ENCODE assay signal across 9 cellular contexts in the genomic region with DNA sequence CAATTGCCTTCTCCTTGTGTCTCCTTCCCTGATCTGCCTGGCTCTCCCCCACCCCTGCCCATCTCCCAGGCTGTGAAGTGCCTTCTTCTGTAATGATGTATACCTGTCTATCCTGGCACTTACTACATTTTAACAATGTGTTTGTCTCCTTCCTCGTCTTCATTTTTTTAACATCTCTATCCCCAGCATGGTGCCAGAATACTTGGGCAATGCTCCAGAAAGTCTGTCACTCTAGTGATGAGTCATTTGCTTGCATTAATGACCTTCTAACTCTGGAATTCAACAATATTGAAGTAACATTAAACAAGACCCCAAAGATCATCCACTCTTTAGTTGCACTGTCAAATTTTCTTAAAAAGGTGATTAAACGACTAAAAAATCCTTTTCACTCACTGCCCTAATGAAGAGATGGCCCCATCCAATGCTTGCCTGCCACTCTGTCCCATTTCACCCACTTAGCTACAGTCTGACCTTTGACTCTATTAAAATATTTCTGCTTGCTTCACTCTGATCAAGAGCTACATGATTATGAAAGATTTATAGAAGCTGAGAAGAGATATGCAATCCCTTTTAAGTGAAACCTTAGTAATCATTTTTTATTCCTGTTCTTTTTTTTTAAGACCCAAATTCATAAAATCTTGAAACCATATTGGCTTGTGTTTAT. TPM values are rescaled to one million over a fixed set of nuclear protein-coding genes. Genes with fewer than 3 reads are reported as not detected.
DNase-seq lines count a peak whose midpoint lies in the region; ATAC-seq, FAIRE-seq and TF ChIP-seq lines count a peak whose summit lies in the region.
"Had no signal": no experiment of that assay in that cellular context is flagged by ENCODE, and none has a peak within 500 bp of the region (broad histone marks: within the 10 kb centered on the region; RNA-seq: fewer than 3 reads in every experiment).

No MANE protein-coding gene starts in this region.

- H3K27ac Mint-ChIP-seq in activated naive CD8-positive, alpha-beta T cell treated with anti-CD3 and anti-CD28 coated beads for 36 hours = no peak overlapping the region
- H3K27ac Mint-ChIP-seq in activated naive CD8-positive, alpha-beta T cell treated with anti-CD3 and anti-CD28 coated beads, Interleukin-2, amount 50 U/mL, for 24 hours = no peak overlapping the region
- no peak overlapping the region for H3K27ac Mint-ChIP-seq in nephron progenitor cell

- H3K27me3 Mint-ChIP-seq in activated naive CD8-positive, alpha-beta T cell treated with anti-CD3 and anti-CD28 coated beads for 36 hours = peaks cover 13% of the 10 kb centered on the region
- H3K27me3 Mint-ChIP-seq in activated naive CD8-positive, alpha-beta T cell treated with anti-CD3 and anti-CD28 coated beads, Interleukin-2, amount 50 U/mL, for 24 hours = peaks cover 2% of the 10 kb centered on the region
- peaks cover 5% of the 10 kb centered on the region for H3K27me3 Mint-ChIP-seq in nephron progenitor cell (ENCODE audit: low read depth, poor library complexity)

- TF ChIP-seq EP300 in Ishikawa (IDR thresholded peaks at IDR 0.05; ENCODE audit: borderline replicate concordance) = peak; percentile 35; the same call in 1 of the 2 replicates

- no peak overlapping the region for H3K4me3 Mint-ChIP-seq in activated naive CD8-positive, alpha-beta T cell treated with anti-CD3 and anti-CD28 coated beads for 36 hours
- H3K4me3 Mint-ChIP-seq in activated naive CD8-positive, alpha-beta T cell treated with anti-CD3 and anti-CD28 coated beads, Interleukin-2, amount 50 U/mL, for 24 hours = no peak overlapping the region
- H3K4me3 Mint-ChIP-seq in nephron progenitor cell = no peak overlapping the region

- peak; percentile 70 for FAIRE-seq in islet of Langerhans (lab: Jason Lieb, UNC)

- H3K27me3 ChIP-seq in effector memory CD4-positive, alpha-beta T cell (replicated peaks; ENCODE audit: control insufficient read depth, insufficient read depth, low read length, poor library complexity, severe bottlenecking) = no peaks in the 10 kb centered on the region

- no peak for TF ChIP-seq RAD21 in Ishikawa (IDR thresholded peaks at IDR 0.05; ENCODE audit: low read depth)

- ATAC-seq in activated naive CD8-positive, alpha-beta T cell treated with anti-CD3 and anti-CD28 coated beads, Interleukin-2, amount 50 U/mL, for 24 hours = no peak

- no peaks in the 10 kb centered on the region for H3K9me3 Mint-ChIP-seq in activated naive CD8-positive, alpha-beta T cell treated with anti-CD3 and anti-CD28 coated beads for 36 hours
- H3K9me3 Mint-ChIP-seq in activated naive CD8-positive, alpha-beta T cell treated with anti-CD3 and anti-CD28 coated beads, Interleukin-2, amount 50 U/mL, for 24 hours = no peaks in the 10 kb centered on the region
- H3K9me3 Mint-ChIP-seq in nephron progenitor cell = no peaks in the 10 kb centered on the region

- H3K4me1 Mint-ChIP-seq in activated naive CD8-positive, alpha-beta T cell treated with anti-CD3 and anti-CD28 coated beads for 36 hours = no peaks in the 10 kb centered on the region
- H3K4me1 Mint-ChIP-seq in activated naive CD8-positive, alpha-beta T cell treated with anti-CD3 and anti-CD28 coated beads, Interleukin-2, amount 50 U/mL, for 24 hours = no peaks in the 10 kb centered on the region
- H3K4me1 Mint-ChIP-seq in nephron progenitor cell = peaks cover 6% of the 10 kb centered on the region

- no peaks in the 10 kb centered on the region for H3K36me3 ChIP-seq in effector memory CD4-positive, alpha-beta T cell (ENCODE audit: control insufficient read depth, insufficient read depth, low read length)

- no peaks in the 10 kb centered on the region for H3K36me3 Mint-ChIP-seq in activated naive CD8-positive, alpha-beta T cell treated with anti-CD3 and anti-CD28 coated beads for 36 hours
- H3K36me3 Mint-ChIP-seq in activated naive CD8-positive, alpha-beta T cell treated with anti-CD3 and anti-CD28 coated beads, Interleukin-2, amount 50 U/mL, for 24 hours (ENCODE audit: low read depth) = no peaks in the 10 kb centered on the region
- H3K36me3 Mint-ChIP-seq in nephron progenitor cell (ENCODE audit: low read depth) = no peaks in the 10 kb centered on the region

- peak; percentile 30 for DNase-seq in AG08395 (ENCODE audit: low spot score)
- DNase-seq in amniotic epithelial cell (ENCODE audit: low read depth) = peak; percentile 40
- DNase-seq in activated naive CD8-positive, alpha-beta T cell treated with anti-CD3 and anti-CD28 coated beads for 36 hours = no peak
- no peak for DNase-seq in activated naive CD8-positive, alpha-beta T cell treated with anti-CD3 and anti-CD28 coated beads, Interleukin-2, amount 50 U/mL, for 24 hours
- no peak for DNase-seq in effector memory CD4-positive, alpha-beta T cell
- no peak for DNase-seq in nephron progenitor cell
- DNase-seq: activated naive CD4-positive, alpha-beta T cell treated with anti-CD3 and anti-CD28 coated beads, Interleukin-2, amount 50 U/mL, for 16 hours had no signal

- no peak overlapping the region for H3K4me3 ChIP-seq in effector memory CD4-positive, alpha-beta T cell (ENCODE audit: insufficient read depth, low read depth, low read length, poor library complexity, severe bottlenecking)

- TF ChIP-seq CTCF in nephron progenitor cell (IDR thresholded peaks at IDR 0.05) = no peak

- no peaks in the 10 kb centered on the region for H3K9me3 ChIP-seq in effector memory CD4-positive, alpha-beta T cell (ENCODE audit: control insufficient read depth, low read length)

- H3K27ac ChIP-seq in effector memory CD4-positive, alpha-beta T cell (ENCODE audit: insufficient read depth, low read length, poor library complexity, severe bottlenecking) = no peak overlapping the region

- no peaks in the 10 kb centered on the region for H3K4me1 ChIP-seq in effector memory CD4-positive, alpha-beta T cell (ENCODE audit: control insufficient read depth, insufficient read depth, low read length, poor library complexity, severe bottlenecking)

TF ChIP-seq in Ishikawa, 13 proteins besides CTCF, POLR2A, EP300 and RAD21:
- TF ChIP-seq, protein P1, sequence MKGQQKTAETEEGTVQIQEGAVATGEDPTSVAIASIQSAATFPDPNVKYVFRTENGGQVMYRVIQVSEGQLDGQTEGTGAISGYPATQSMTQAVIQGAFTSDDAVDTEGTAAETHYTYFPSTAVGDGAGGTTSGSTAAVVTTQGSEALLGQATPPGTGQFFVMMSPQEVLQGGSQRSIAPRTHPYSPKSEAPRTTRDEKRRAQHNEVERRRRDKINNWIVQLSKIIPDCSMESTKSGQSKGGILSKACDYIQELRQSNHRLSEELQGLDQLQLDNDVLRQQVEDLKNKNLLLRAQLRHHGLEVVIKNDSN (IDR thresholded peaks at IDR 0.05) = no peak
- TF ChIP-seq TEAD4 (IDR thresholded peaks at IDR 0.05) = peak; percentile 81
- TF ChIP-seq TAF1 (IDR thresholded peaks at IDR 0.05; ENCODE audit: low read depth) = no peak
- no peak for TF ChIP-seq FOXM1 (IDR thresholded peaks at IDR 0.05; ENCODE audit: borderline replicate concordance, low read depth)
- TF ChIP-seq NFIC (IDR thresholded peaks at IDR 0.05) = peak; percentile 90
- TF ChIP-seq TCF12 (IDR thresholded peaks at IDR 0.05; ENCODE audit: low read depth) = 0 out of 2 replicates have a peak, but pooled peaks have one; percentile 37
- TF ChIP-seq EGR1 (IDR thresholded peaks at IDR 0.05) = no peak
- TF ChIP-seq, protein P2, sequence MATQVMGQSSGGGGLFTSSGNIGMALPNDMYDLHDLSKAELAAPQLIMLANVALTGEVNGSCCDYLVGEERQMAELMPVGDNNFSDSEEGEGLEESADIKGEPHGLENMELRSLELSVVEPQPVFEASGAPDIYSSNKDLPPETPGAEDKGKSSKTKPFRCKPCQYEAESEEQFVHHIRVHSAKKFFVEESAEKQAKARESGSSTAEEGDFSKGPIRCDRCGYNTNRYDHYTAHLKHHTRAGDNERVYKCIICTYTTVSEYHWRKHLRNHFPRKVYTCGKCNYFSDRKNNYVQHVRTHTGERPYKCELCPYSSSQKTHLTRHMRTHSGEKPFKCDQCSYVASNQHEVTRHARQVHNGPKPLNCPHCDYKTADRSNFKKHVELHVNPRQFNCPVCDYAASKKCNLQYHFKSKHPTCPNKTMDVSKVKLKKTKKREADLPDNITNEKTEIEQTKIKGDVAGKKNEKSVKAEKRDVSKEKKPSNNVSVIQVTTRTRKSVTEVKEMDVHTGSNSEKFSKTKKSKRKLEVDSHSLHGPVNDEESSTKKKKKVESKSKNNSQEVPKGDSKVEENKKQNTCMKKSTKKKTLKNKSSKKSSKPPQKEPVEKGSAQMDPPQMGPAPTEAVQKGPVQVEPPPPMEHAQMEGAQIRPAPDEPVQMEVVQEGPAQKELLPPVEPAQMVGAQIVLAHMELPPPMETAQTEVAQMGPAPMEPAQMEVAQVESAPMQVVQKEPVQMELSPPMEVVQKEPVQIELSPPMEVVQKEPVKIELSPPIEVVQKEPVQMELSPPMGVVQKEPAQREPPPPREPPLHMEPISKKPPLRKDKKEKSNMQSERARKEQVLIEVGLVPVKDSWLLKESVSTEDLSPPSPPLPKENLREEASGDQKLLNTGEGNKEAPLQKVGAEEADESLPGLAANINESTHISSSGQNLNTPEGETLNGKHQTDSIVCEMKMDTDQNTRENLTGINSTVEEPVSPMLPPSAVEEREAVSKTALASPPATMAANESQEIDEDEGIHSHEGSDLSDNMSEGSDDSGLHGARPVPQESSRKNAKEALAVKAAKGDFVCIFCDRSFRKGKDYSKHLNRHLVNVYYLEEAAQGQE (IDR thresholded peaks at IDR 0.05; ENCODE audit: low read depth) = no peak
TF ChIP-seq in Ishikawa: peak in this region for 3.

RNA-seq across cellular contexts. Expression of a gene that starts 7.7 kb away (rescaled TPM):
- total RNA-seq in activated naive CD8-positive, alpha-beta T cell treated with anti-CD3 and anti-CD28 coated beads for 36 hours = under 1 TPM; 0.14 to 0.19 TPM

Comparison
In these comparisons a context has a peak if more than half of its experiments do, and no peak if none do; other contexts are left out.
1. DNase-seq: peak in AG08395 (single experiment) and amniotic epithelial cell (single experiment); none in activated naive CD8-positive, alpha-beta T cell treated with anti-CD3 and anti-CD28 coated beads for 36 hours (single experiment), activated naive CD8-positive, alpha-beta T cell treated with anti-CD3 and anti-CD28 coated beads, Interleukin-2, amount 50 U/mL, for 24 hours (single experiment), effector memory CD4-positive, alpha-beta T cell (0 of 3) and nephron progenitor cell (single experiment).